In the genomic region with DNA sequence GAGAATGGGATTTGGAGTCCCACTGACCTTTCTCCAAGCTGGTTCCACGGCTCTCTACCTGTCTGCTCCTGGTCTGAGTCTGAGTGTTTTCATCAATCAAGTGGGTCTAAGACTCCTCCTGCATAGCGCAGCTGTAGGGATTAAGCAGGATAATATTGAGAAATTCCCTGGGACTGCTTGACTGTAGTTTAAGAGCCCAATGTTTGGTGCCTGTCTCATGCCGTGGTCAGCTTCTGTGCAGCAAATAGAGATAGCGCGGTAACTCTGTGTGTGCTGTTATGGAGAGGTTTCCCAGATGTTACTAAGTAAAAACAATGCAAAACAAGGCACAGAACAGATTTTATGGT, we compare ENCODE assay signal across 21 cellular contexts.
"Had no signal": no experiment of that assay in that cellular context is flagged by ENCODE, and none has a peak within 500 bp of the region (broad histone marks: within the 10 kb centered on the region; RNA-seq: fewer than 3 reads in every experiment).

No MANE protein-coding gene starts in this region.

- H3K27me3 ChIP-seq: ascending aorta, breast epithelium, sigmoid colon, spleen, upper lobe of left lung had no signal

- H3K4me3 Mint-ChIP-seq: activated T-cell treated with anti-CD3 and anti-CD28 coated beads, Interleukin-2, amount 50 U/mL, for 24 hours; activated T-helper 17 cell treated with anti-CD3 and anti-CD28 coated beads, Interleukin-2, amount 50 U/mL, for 72 hours; central memory CD8-positive, alpha-beta T cell; nephron; T-cell; T-helper 2 cell treated with Interferon-gamma antibody and Interleukin-4, amounts not matched to agents 5 μg/mL and 100 μg/mL, for 36 hours had no signal

- DNase-seq: activated CD4-positive, alpha-beta T cell treated with anti-CD3 and anti-CD28 coated beads for 1 hour; activated CD4-positive, alpha-beta T cell treated with anti-CD3 and anti-CD28 coated beads, Interleukin-2, amount 50 U/mL, for 1 hour; activated T-cell treated with anti-CD3 and anti-CD28 coated beads, Interleukin-2, amount 50 U/mL, for 24 hours; effector memory CD4-positive, alpha-beta T cell; hippocampal formation; kidney glomerular epithelial cell; left ventricle myocardium superior; spleen; stimulated activated CD4-positive, alpha-beta T cell treated with anti-CD3 and anti-CD28 coated beads, Interleukin-4, amount 100 ng/mL, for 1 hour; stimulated activated naive CD4-positive, alpha-beta T cell; T-cell had no signal

- H3K4me3 ChIP-seq: ascending aorta, breast epithelium, sigmoid colon, spleen, thoracic aorta, upper lobe of left lung had no signal

- H3K36me3 ChIP-seq: ascending aorta, breast epithelium, sigmoid colon, thoracic aorta, upper lobe of left lung had no signal

- H3K27ac ChIP-seq: ascending aorta, breast epithelium, sigmoid colon, spleen, thoracic aorta, upper lobe of left lung had no signal

- H3K4me1 ChIP-seq: ascending aorta, breast epithelium, sigmoid colon had no signal

- H3K27ac Mint-ChIP-seq: activated naive CD4-positive, alpha-beta T cell treated with anti-CD3 and anti-CD28 coated beads, Interleukin-2, amount 50 U/mL, for 72 hours; activated T-cell treated with anti-CD3 and anti-CD28 coated beads, Interleukin-2, amount 50 U/mL, for 24 hours; activated T-helper 17 cell treated with anti-CD3 and anti-CD28 coated beads, Interleukin-2, amount 50 U/mL, for 72 hours; T-cell; T-helper 2 cell treated with Interferon-gamma antibody and Interleukin-4, amounts not matched to agents 5 μg/mL and 100 μg/mL, for 36 hours had no signal

- H3K9me3 ChIP-seq: ascending aorta, breast epithelium, sigmoid colon, spleen, thoracic aorta, upper lobe of left lung had no signal

- H3K9me3 Mint-ChIP-seq: activated naive CD4-positive, alpha-beta T cell treated with anti-CD3 and anti-CD28 coated beads, Interleukin-2, amount 50 U/mL, for 72 hours; activated T-cell treated with anti-CD3 and anti-CD28 coated beads, Interleukin-2, amount 50 U/mL, for 24 hours; activated T-helper 17 cell treated with anti-CD3 and anti-CD28 coated beads, Interleukin-2, amount 50 U/mL, for 72 hours; central memory CD8-positive, alpha-beta T cell; nephron; T-cell; T-helper 2 cell treated with Interferon-gamma antibody and Interleukin-4, amounts not matched to agents 5 μg/mL and 100 μg/mL, for 36 hours had no signal

- H3K27me3 Mint-ChIP-seq: activated T-cell treated with anti-CD3 and anti-CD28 coated beads, Interleukin-2, amount 50 U/mL, for 24 hours; activated T-helper 17 cell treated with anti-CD3 and anti-CD28 coated beads, Interleukin-2, amount 50 U/mL, for 72 hours; central memory CD8-positive, alpha-beta T cell; T-cell had no signal

- ATAC-seq: activated naive CD4-positive, alpha-beta T cell treated with anti-CD3 and anti-CD28 coated beads, Interleukin-2, amount 50 U/mL, for 72 hours; activated T-helper 17 cell treated with anti-CD3 and anti-CD28 coated beads, Interleukin-2, amount 50 U/mL, for 72 hours; left ventricle myocardium superior; T-cell had no signal
